21 cellular contexts compared by ENCODE assay signal in genomic region chrX:38672646-38673045, GRCh38.
"Had no signal": no experiment of that assay in that cellular context is flagged by ENCODE, and none has a peak within 500 bp of the region (broad histone marks: within the 10 kb centered on the region; RNA-seq: fewer than 3 reads in every experiment).

No MANE protein-coding gene starts in this region.

- FAIRE-seq: HepG2 had no signal

- DNase-seq: IMR-90, Karpas-422, KG1, MG63, NCI-H1092, NCI-H1105 treated with DMSO at 0.1 percent for 48 hours, NCI-H1417 treated with DMSO at 0.1 percent for 48 hours, NCI-H146, NCI-H1694 treated with DMSO at 0.1 percent for 48 hours, NCI-H1930, NCI-H2081, NCI-H2107, NCI-H2227 treated with DMSO at 0.1 percent for 48 hours, NCI-H524, NCI-H69, NCI-H774, PC-3, SHP77 had no signal

- H3K27me3 ChIP-seq: MG63 had no signal

- H3K4me3 ChIP-seq: MG63 had no signal

- H3K36me3 ChIP-seq: MG63 had no signal

- ATAC-seq: HepG2, Panc1, PC-3 had no signal

- H3K9me3 ChIP-seq: MG63 had no signal

- H3K27ac ChIP-seq: RWPE1 had no signal
